In genomic region chr1:167629681-167630567, GRCh38 we compare ENCODE assay signal across 1 cellular context.
TF ChIP-seq lines count a peak whose summit lies in the region.

Gene RCSD1 (plus strand): TSS chr1:167630232. CDS start chr1:167630424, 192 bp downstream.

TF ChIP-seq in K562, 482 proteins besides CTCF, POLR2A, EP300 and RAD21 (continued from another document):
- TF ChIP-seq, protein P1, sequence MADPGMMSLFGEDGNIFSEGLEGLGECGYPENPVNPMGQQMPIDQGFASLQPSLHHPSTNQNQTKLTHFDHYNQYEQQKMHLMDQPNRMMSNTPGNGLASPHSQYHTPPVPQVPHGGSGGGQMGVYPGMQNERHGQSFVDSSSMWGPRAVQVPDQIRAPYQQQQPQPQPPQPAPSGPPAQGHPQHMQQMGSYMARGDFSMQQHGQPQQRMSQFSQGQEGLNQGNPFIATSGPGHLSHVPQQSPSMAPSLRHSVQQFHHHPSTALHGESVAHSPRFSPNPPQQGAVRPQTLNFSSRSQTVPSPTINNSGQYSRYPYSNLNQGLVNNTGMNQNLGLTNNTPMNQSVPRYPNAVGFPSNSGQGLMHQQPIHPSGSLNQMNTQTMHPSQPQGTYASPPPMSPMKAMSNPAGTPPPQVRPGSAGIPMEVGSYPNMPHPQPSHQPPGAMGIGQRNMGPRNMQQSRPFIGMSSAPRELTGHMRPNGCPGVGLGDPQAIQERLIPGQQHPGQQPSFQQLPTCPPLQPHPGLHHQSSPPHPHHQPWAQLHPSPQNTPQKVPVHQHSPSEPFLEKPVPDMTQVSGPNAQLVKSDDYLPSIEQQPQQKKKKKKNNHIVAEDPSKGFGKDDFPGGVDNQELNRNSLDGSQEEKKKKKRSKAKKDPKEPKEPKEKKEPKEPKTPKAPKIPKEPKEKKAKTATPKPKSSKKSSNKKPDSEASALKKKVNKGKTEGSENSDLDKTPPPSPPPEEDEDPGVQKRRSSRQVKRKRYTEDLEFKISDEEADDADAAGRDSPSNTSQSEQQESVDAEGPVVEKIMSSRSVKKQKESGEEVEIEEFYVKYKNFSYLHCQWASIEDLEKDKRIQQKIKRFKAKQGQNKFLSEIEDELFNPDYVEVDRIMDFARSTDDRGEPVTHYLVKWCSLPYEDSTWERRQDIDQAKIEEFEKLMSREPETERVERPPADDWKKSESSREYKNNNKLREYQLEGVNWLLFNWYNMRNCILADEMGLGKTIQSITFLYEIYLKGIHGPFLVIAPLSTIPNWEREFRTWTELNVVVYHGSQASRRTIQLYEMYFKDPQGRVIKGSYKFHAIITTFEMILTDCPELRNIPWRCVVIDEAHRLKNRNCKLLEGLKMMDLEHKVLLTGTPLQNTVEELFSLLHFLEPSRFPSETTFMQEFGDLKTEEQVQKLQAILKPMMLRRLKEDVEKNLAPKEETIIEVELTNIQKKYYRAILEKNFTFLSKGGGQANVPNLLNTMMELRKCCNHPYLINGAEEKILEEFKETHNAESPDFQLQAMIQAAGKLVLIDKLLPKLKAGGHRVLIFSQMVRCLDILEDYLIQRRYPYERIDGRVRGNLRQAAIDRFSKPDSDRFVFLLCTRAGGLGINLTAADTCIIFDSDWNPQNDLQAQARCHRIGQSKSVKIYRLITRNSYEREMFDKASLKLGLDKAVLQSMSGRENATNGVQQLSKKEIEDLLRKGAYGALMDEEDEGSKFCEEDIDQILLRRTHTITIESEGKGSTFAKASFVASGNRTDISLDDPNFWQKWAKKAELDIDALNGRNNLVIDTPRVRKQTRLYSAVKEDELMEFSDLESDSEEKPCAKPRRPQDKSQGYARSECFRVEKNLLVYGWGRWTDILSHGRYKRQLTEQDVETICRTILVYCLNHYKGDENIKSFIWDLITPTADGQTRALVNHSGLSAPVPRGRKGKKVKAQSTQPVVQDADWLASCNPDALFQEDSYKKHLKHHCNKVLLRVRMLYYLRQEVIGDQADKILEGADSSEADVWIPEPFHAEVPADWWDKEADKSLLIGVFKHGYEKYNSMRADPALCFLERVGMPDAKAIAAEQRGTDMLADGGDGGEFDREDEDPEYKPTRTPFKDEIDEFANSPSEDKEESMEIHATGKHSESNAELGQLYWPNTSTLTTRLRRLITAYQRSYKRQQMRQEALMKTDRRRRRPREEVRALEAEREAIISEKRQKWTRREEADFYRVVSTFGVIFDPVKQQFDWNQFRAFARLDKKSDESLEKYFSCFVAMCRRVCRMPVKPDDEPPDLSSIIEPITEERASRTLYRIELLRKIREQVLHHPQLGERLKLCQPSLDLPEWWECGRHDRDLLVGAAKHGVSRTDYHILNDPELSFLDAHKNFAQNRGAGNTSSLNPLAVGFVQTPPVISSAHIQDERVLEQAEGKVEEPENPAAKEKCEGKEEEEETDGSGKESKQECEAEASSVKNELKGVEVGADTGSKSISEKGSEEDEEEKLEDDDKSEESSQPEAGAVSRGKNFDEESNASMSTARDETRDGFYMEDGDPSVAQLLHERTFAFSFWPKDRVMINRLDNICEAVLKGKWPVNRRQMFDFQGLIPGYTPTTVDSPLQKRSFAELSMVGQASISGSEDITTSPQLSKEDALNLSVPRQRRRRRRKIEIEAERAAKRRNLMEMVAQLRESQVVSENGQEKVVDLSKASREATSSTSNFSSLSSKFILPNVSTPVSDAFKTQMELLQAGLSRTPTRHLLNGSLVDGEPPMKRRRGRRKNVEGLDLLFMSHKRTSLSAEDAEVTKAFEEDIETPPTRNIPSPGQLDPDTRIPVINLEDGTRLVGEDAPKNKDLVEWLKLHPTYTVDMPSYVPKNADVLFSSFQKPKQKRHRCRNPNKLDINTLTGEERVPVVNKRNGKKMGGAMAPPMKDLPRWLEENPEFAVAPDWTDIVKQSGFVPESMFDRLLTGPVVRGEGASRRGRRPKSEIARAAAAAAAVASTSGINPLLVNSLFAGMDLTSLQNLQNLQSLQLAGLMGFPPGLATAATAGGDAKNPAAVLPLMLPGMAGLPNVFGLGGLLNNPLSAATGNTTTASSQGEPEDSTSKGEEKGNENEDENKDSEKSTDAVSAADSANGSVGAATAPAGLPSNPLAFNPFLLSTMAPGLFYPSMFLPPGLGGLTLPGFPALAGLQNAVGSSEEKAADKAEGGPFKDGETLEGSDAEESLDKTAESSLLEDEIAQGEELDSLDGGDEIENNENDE (IDR thresholded peaks at IDR 0.05; ENCODE audit: low read depth, low read length) = no peak
- TF ChIP-seq NCOA1 (IDR thresholded peaks at IDR 0.05; ENCODE audit: low read depth) = peak; percentile 50; the same call in 1 of the 2 replicates
- TF ChIP-seq BCOR (IDR thresholded peaks at IDR 0.05) = peak; percentile 59
- 0 out of 2 replicates have a peak, but pooled peaks have one; percentile 33 for TF ChIP-seq PYGO2 (tag; IDR thresholded peaks at IDR 0.05)
- no peak for TF ChIP-seq SNIP1 (IDR thresholded peaks at IDR 0.05; ENCODE audit: low read depth)
- TF ChIP-seq THRAP3 (IDR thresholded peaks at IDR 0.05; ENCODE audit: borderline replicate concordance) = peak; percentile 90; the same call in 1 of the 2 replicates
- no peak for TF ChIP-seq RFX7 (CRISPR knock-in tag; IDR thresholded peaks at IDR 0.05)
- 0 out of 2 replicates have a peak, but pooled peaks have one; percentile 29 for TF ChIP-seq ELF2 (CRISPR knock-in tag; IDR thresholded peaks at IDR 0.05)
- no peak; the same call in 1 of the 2 replicates for TF ChIP-seq ZNF445 (CRISPR knock-in tag; IDR thresholded peaks at IDR 0.05; ENCODE audit: low read depth)
- TF ChIP-seq ILK (tag; IDR thresholded peaks at IDR 0.05; ENCODE audit: borderline replicate concordance, low read depth) = no peak
- no peak for TF ChIP-seq SNRNP70 (optimal IDR thresholded peaks at IDR 0.05; ENCODE audit: low read depth, low read length)
- no peak for TF ChIP-seq ILF3 (IDR thresholded peaks at IDR 0.05; ENCODE audit: borderline replicate concordance)
- no peak for TF ChIP-seq MTA2 (IDR thresholded peaks at IDR 0.05; ENCODE audit: low read depth)
